22 cellular contexts compared by ENCODE assay signal in genomic region chr1:42420145-42420544, GRCh38. TPM values are rescaled to one million over a fixed set of nuclear protein-coding genes. Genes with fewer than 3 reads are reported as not detected.
DNase-seq lines count a peak whose midpoint lies in the region; ATAC-seq and TF ChIP-seq lines count a peak whose summit lies in the region.
"Had no signal": no experiment of that assay in that cellular context is flagged by ENCODE, and none has a peak within 500 bp of the region (broad histone marks: within the 10 kb centered on the region; RNA-seq: fewer than 3 reads in every experiment).

No MANE protein-coding gene starts in this region.

- no peaks in the 10 kb centered on the region for H3K36me3 Mint-ChIP-seq in nephron (ENCODE audit: low read depth)
- H3K36me3 Mint-ChIP-seq: natural killer cell treated with Interleukin-12 subunit alpha and Interleukin-12 subunit beta and Interleukin-15 and Interleukin-18, amount 100 ng/mL, for 72 hours had no signal

- TF ChIP-seq CTCF in cardiac muscle cell (IDR thresholded peaks at IDR 0.05; ENCODE audit: low read depth, low read length) (no peak), gastroesophageal sphincter (IDR thresholded peaks at IDR 0.05) (no peak), nephron (IDR thresholded peaks at IDR 0.05; ENCODE audit: unreplicated experiment in 3 of 3) (no peak)

- no peaks in the 10 kb centered on the region for H3K36me3 ChIP-seq in cardiac muscle cell
- H3K36me3 ChIP-seq in gastroesophageal sphincter: no peaks in the 10 kb centered on the region
- H3K36me3 ChIP-seq: left lung had no signal

- H3K9me3 Mint-ChIP-seq in nephron: no peaks in the 10 kb centered on the region
- H3K9me3 Mint-ChIP-seq: activated naive CD4-positive, alpha-beta T cell treated with anti-CD3 and anti-CD28 coated beads for 36 hours; activated T-cell treated with anti-CD3 and anti-CD28 coated beads, Interleukin-2, amount 50 U/mL, for 72 hours; H9; natural killer cell treated with Interleukin-12 subunit alpha and Interleukin-12 subunit beta and Interleukin-15 and Interleukin-18, amount 100 ng/mL, for 72 hours had no signal

- no peak overlapping the region for H3K4me3 ChIP-seq in cardiac muscle cell
- H3K4me3 ChIP-seq in gastroesophageal sphincter: no peak overlapping the region
- H3K4me3 ChIP-seq: BLaER1, left lung had no signal

- intact Hi-C loops in cardiac septum (cut with DNase I): no loop called here

- ATAC-seq in gastroesophageal sphincter: peak; percentile 18
- no peak for ATAC-seq in HG03159 (IDR thresholded peaks at IDR 0.05; ENCODE audit: unreplicated experiment)
- ATAC-seq: activated T-cell treated with anti-CD3 and anti-CD28 coated beads, Interleukin-2, amount 50 U/mL, for 72 hours had no signal

- H3K4me1 Mint-ChIP-seq in nephron: peaks cover 82% of the 10 kb centered on the region

- DNase-seq in cardiac muscle cell (ENCODE audit: low read depth in 1 of 2, low spot score in 1 of 2) (no peak), cardiac septum (ENCODE audit: low spot score) (no peak), HT-29 (ENCODE audit: low spot score) (no peak), GM19238 (ENCODE audit: insufficient read length, low spot score) (no peak)
- DNase-seq in activated naive CD4-positive, alpha-beta T cell (lab: John Stamatoyannopoulos, UW): no peak
- DNase-seq: activated CD4-positive, alpha-beta T cell treated with anti-CD3 and anti-CD28 coated beads for 48 hours; activated naive CD4-positive, alpha-beta T cell treated with anti-CD3 and anti-CD28 coated beads for 36 hours; activated T-cell treated with anti-CD3 and anti-CD28 coated beads, Interleukin-2, amount 50 U/mL, for 72 hours; amniotic stem cell; central memory CD4-positive, alpha-beta T cell; DND-41; H9; Karpas-422; MV-4-11; NCI-H1930; T-helper 2 cell had no signal

- no peak for TF ChIP-seq EP300 in gastroesophageal sphincter (IDR thresholded peaks at IDR 0.05)

- H3K27me3 ChIP-seq in cardiac muscle cell (no peaks in the 10 kb centered on the region), gastroesophageal sphincter (no peaks in the 10 kb centered on the region)
- H3K27me3 ChIP-seq: BLaER1, left lung had no signal

- peak overlapping the region in 1 of 3 experiments; percentile 38 for H3K4me3 Mint-ChIP-seq in nephron
- H3K4me3 Mint-ChIP-seq: activated naive CD4-positive, alpha-beta T cell treated with anti-CD3 and anti-CD28 coated beads for 36 hours; activated T-cell treated with anti-CD3 and anti-CD28 coated beads, Interleukin-2, amount 50 U/mL, for 72 hours; H9; natural killer cell treated with Interleukin-12 subunit alpha and Interleukin-12 subunit beta and Interleukin-15 and Interleukin-18, amount 100 ng/mL, for 72 hours had no signal

- WGBS in gastroesophageal sphincter (ENCODE audit: low coverage in 1 of 2), 2 donors: 28 to 57% methylated on average over 7 of the region's 7 CpGs

- H3K9me3 ChIP-seq in cardiac muscle cell (ENCODE audit: low read depth) (no peaks in the 10 kb centered on the region), gastroesophageal sphincter (no peaks in the 10 kb centered on the region)
- H3K9me3 ChIP-seq: BLaER1, left lung had no signal

- H3K27ac Mint-ChIP-seq in nephron: peak overlapping the region; percentile 46 to 81 (median 80)
- H3K27ac Mint-ChIP-seq: activated naive CD4-positive, alpha-beta T cell treated with anti-CD3 and anti-CD28 coated beads for 36 hours; activated T-cell treated with anti-CD3 and anti-CD28 coated beads, Interleukin-2, amount 50 U/mL, for 72 hours; natural killer cell treated with Interleukin-12 subunit alpha and Interleukin-12 subunit beta and Interleukin-15 and Interleukin-18, amount 100 ng/mL, for 72 hours had no signal

- H3K27ac ChIP-seq in cardiac muscle cell (peak overlapping the region; percentile 75), gastroesophageal sphincter (peak overlapping the region in 3 of 4 donors; percentile 18 to 80 (median 64))
- H3K27ac ChIP-seq: BLaER1, left lung had no signal

- TF ChIP-seq POLR2A in gastroesophageal sphincter (IDR thresholded peaks at IDR 0.05): no peak

- H3K4me1 ChIP-seq in cardiac muscle cell (ENCODE audit: low read depth) (peaks cover 54% of the 10 kb centered on the region), gastroesophageal sphincter (peaks cover 2 to 42% (median 11%) of the 10 kb centered on the region in 3 donors)

- H3K27me3 Mint-ChIP-seq in nephron (ENCODE audit: low read depth): no peaks in the 10 kb centered on the region

RNA-seq across cellular contexts. Expression of gene ZMYND12, which starts 35.7 kb away (rescaled TPM):
- total RNA-seq in cardiac muscle cell (0.39 and 1.1 TPM in 2 replicates), cardiac septum (1.6 TPM), gastroesophageal sphincter (1 to 10 TPM in 1 of 4 donors, under 1 TPM in 1, not detected in 2; 0.31 to 1.9 TPM)
- polyA plus RNA-seq in cardiac muscle cell: 0.21 and 1.9 TPM in 2 replicates
- 0.21 TPM in 1 of 2 replicates, not detected in the other for total RNA-seq in HT-29 (2014; rRNA removed; shearing (Covaris generic))
- total RNA-seq: natural killer cell treated with Interleukin-12 subunit alpha and Interleukin-12 subunit beta and Interleukin-15 and Interleukin-18, amount 100 ng/mL, for 72 hours had no signal

RNA-seq across cellular contexts. Expression of gene PPCS, which starts 36.2 kb away (rescaled TPM):
- 54.5 and 144 TPM in 2 replicates for total RNA-seq in cardiac muscle cell
- polyA plus RNA-seq in cardiac muscle cell: 93.4 and 102 TPM in 2 replicates
- 44.3 TPM for total RNA-seq in cardiac septum
- 10 to 100 TPM; 51.7 to 94.9 (median 84.7) TPM for total RNA-seq in gastroesophageal sphincter
- total RNA-seq in HT-29 (2014; rRNA removed; shearing (Covaris generic)): 48.6 and 60.6 TPM in 2 replicates

RNA-seq across cellular contexts. Expression of gene RIMKLA, which starts 39.6 kb away (rescaled TPM):
- 8.1 and 14.9 TPM in 2 replicates for total RNA-seq in cardiac muscle cell
- polyA plus RNA-seq in cardiac muscle cell: 16.3 and 21.8 TPM in 2 replicates
- total RNA-seq in cardiac septum: 7.6 TPM
- 1 to 10 TPM; 2.9 to 7.0 (median 4.0) TPM for total RNA-seq in gastroesophageal sphincter
- 1.3 and 1.6 TPM in 2 replicates for total RNA-seq in HT-29 (2014; rRNA removed; shearing (Covaris generic))

RNA-seq across cellular contexts. Expression of gene CCDC30, which starts 42.9 kb away (rescaled TPM):
- total RNA-seq in cardiac muscle cell (1.8 and 3.2 TPM in 2 replicates), cardiac septum (2.0 TPM), gastroesophageal sphincter (1 to 10 TPM; 1.1 to 2.7 (median 2.5) TPM)
- polyA plus RNA-seq in cardiac muscle cell: 4.2 and 7.1 TPM in 2 replicates
- total RNA-seq in HT-29 (2014; rRNA removed; shearing (Covaris generic)): 0.44 and 1.0 TPM in 2 replicates
